Comparison of ENCODE assay signal across 12 cellular contexts in the genomic region with DNA sequence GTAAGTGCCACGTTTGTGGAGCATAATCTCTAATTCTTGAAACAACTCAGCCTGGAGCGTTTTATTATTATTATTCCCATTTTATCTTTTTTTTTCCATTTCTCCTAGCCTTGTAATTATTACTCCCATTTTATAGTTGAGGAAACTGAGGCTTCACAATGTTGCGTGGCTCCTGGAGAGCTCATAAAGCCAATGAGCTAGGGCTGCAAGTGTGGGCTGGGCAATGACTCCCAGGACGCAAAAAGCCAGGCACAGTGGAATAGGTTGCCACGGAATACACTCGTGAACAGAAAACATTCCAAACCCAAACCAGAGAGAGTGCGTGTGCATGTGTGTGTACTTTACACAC. TPM values are rescaled to one million over a fixed set of nuclear protein-coding genes. Genes with fewer than 3 reads are reported as not detected.
DNase-seq lines count a peak whose midpoint lies in the region; FAIRE-seq and TF ChIP-seq lines count a peak whose summit lies in the region.
"Had no signal": no experiment of that assay in that cellular context is flagged by ENCODE, and none has a peak within 500 bp of the region (broad histone marks: within the 10 kb centered on the region; RNA-seq: fewer than 3 reads in every experiment).

No MANE protein-coding gene starts in this region.

- H3K4me3 Mint-ChIP-seq in CD4-positive, alpha-beta memory T cell, result peak overlapping the region; percentile 22 to 80 (median 66)
- H3K4me3 Mint-ChIP-seq in osteocyte (ENCODE audit: unreplicated experiment) (no peak overlapping the region), progenitor cell of endocrine pancreas (ENCODE audit: low read depth) (no peak overlapping the region)

- H3K79me2 ChIP-seq in endothelial cell of umbilical vein (ENCODE audit: control insufficient read depth, insufficient read depth, low read length), result no peaks in the 10 kb centered on the region

- H3K4me3 ChIP-seq in CD4-positive, alpha-beta memory T cell (ENCODE audit: low read length in 2 of 2), result peak overlapping the region in 1 of 2 donors; percentile 51
- H3K4me3 ChIP-seq in NB4 (ENCODE audit: low read depth, low read length) (peak overlapping the region; percentile 64), endothelial cell of umbilical vein (replicated peaks in 1 of 3; ENCODE audit: insufficient read depth in 1 of 3, low read depth in 1 of 3, low read length in 3 of 3) (no peak overlapping the region)

- peak overlapping the region; percentile 88 for H2AFZ ChIP-seq in endothelial cell of umbilical vein (ENCODE audit: low read depth, low read length)

- FAIRE-seq in endothelial cell of umbilical vein (lab: Jason Lieb, UNC), result no peak
- FAIRE-seq: colon, G401.6 had no signal

- H3K36me3 ChIP-seq in CD4-positive, alpha-beta memory T cell (ENCODE audit: insufficient read depth, low read length), result no peaks in the 10 kb centered on the region
- no peaks in the 10 kb centered on the region for H3K36me3 ChIP-seq in endothelial cell of umbilical vein (ENCODE audit: control insufficient read depth in 2 of 2, extremely low read depth in 1 of 2, insufficient read depth in 2 of 2, low read length in 2 of 2)

- H3K9me1 ChIP-seq in endothelial cell of umbilical vein (replicated peaks; ENCODE audit: control insufficient read depth, extremely low read depth, insufficient read depth, low read length), result no peaks in the 10 kb centered on the region

- TF ChIP-seq POLR2A in NB4 (IDR thresholded peaks at IDR 0.05; ENCODE audit: extremely low read depth, insufficient read length), result no peak
- no peak for TF ChIP-seq POLR2A in endothelial cell of umbilical vein (IDR thresholded peaks at IDR 0.05; ENCODE audit: low read depth, low read length)

- dilution Hi-C loops in endothelial cell of umbilical vein (cut with MboI; ENCODE audit: extremely low pct_ligation_motif_present, low sequenced_read_pairs), result no loop called here

- no TSS peak for BruUV-seq in endothelial cell of umbilical vein (replicated peaks; lab: Mats Ljungman, UMichigan)

- TF ChIP-seq CTCF in NB4 (IDR thresholded peaks at IDR 0.05; ENCODE audit: low read depth, low read length) (no peak), endothelial cell of umbilical vein (IDR thresholded peaks at IDR 0.05; ENCODE audit: extremely low read depth in 1 of 2, insufficient read depth in 1 of 2, low read depth in 1 of 2, low read length in 2 of 2) (no peak), osteocyte (IDR thresholded peaks at IDR 0.05) (no peak), progenitor cell of endocrine pancreas (IDR thresholded peaks at IDR 0.05; ENCODE audit: unreplicated experiment) (no peak)

- no peak for DNase-seq in CD4-positive, alpha-beta memory T cell
- DNase-seq in NB4 (ENCODE audit: low read depth), result no peak
- no peak for DNase-seq in endothelial cell of umbilical vein (ENCODE audit: low read depth, low spot score)
- no peak for DNase-seq in osteocyte (ENCODE audit: extremely low spot score, unreplicated experiment)
- DNase-seq in progenitor cell of endocrine pancreas (ENCODE audit: low spot score, unreplicated experiment), result no peak
- no peak for DNase-seq in occipital lobe (lab: John Stamatoyannopoulos, UW)
- DNase-seq in DMS53 (lab: John Stamatoyannopoulos, UW), result no peak
- DNase-seq: activated CD4-positive, alpha-beta T cell treated with anti-CD3 and anti-CD28 coated beads, Interleukin-2, amount 50 U/mL, for 1 hour; midbrain had no signal

- intact Hi-C loops in CD4-positive, alpha-beta memory T cell (cut with micrococcal nuclease), result loop anchor here (1.0 kb wide), 1 partner anchor 14 kb away; no protein-coding TSS in a partner anchor
- intact Hi-C loops in endothelial cell of umbilical vein (cut with micrococcal nuclease), result loop anchor here (5.0 kb wide), 1 partner anchor 218 kb away; no protein-coding TSS in a partner anchor

- no peaks in the 10 kb centered on the region for H3K9me3 ChIP-seq in CD4-positive, alpha-beta memory T cell (ENCODE audit: control insufficient read depth in 1 of 2, low read length in 2 of 2)
- H3K9me3 ChIP-seq in endothelial cell of umbilical vein (replicated peaks; ENCODE audit: control insufficient read depth, insufficient read depth, low read length), result no peaks in the 10 kb centered on the region

- POLR2A ChIA-PET in CD4-positive, alpha-beta memory T cell (lab: Charles Lee; ENCODE audit: partially characterized antibody), result interaction anchor here (1.0 to 3.2 kb wide), 3 partner anchors 13 to 186 kb away, joined by 3 to 30 read pairs (median 4); a partner anchor contains a TSS
- POLR2A ChIA-PET in endothelial cell of umbilical vein (lab: Charles Lee), result no interaction called here

- H3K4me1 ChIP-seq in CD4-positive, alpha-beta memory T cell (ENCODE audit: insufficient read depth, low read length), result peaks cover 37% of the 10 kb centered on the region
- H3K4me1 ChIP-seq in endothelial cell of umbilical vein (ENCODE audit: control insufficient read depth, extremely low read depth, insufficient read depth, low read length), result peaks cover 7% of the 10 kb centered on the region

- no peaks in the 10 kb centered on the region for H3K9me3 Mint-ChIP-seq in CD4-positive, alpha-beta memory T cell
- no peaks in the 10 kb centered on the region for H3K9me3 Mint-ChIP-seq in osteocyte (ENCODE audit: unreplicated experiment)
- no peaks in the 10 kb centered on the region for H3K9me3 Mint-ChIP-seq in progenitor cell of endocrine pancreas (ENCODE audit: low read depth)

- peak overlapping the region; percentile 39 to 90 (median 73) for H3K27ac Mint-ChIP-seq in CD4-positive, alpha-beta memory T cell
- H3K27ac Mint-ChIP-seq in osteocyte (ENCODE audit: unreplicated experiment), result peak overlapping the region; percentile 54
- no peak overlapping the region for H3K27ac Mint-ChIP-seq in progenitor cell of endocrine pancreas

- no peaks in the 10 kb centered on the region for H4K20me1 ChIP-seq in endothelial cell of umbilical vein (replicated peaks; ENCODE audit: control insufficient read depth, extremely low read depth, insufficient read depth, low read length)

- no peaks in the 10 kb centered on the region for H3K27me3 ChIP-seq in CD4-positive, alpha-beta memory T cell (ENCODE audit: insufficient read depth, low read length)
- H3K27me3 ChIP-seq in endothelial cell of umbilical vein (ENCODE audit: control insufficient read depth in 2 of 2, insufficient read depth in 2 of 2, low read length in 2 of 2), result no peaks in the 10 kb centered on the region

- no peak overlapping the region for H3K27ac ChIP-seq in CD4-positive, alpha-beta memory T cell (ENCODE audit: low read depth, low read length)
- no peak overlapping the region for H3K27ac ChIP-seq in endothelial cell of umbilical vein (ENCODE audit: insufficient read depth, low read depth, low read length)

- no peaks in the 10 kb centered on the region for H3K36me3 Mint-ChIP-seq in CD4-positive, alpha-beta memory T cell
- H3K36me3 Mint-ChIP-seq in osteocyte (ENCODE audit: unreplicated experiment), result no peaks in the 10 kb centered on the region
- no peaks in the 10 kb centered on the region for H3K36me3 Mint-ChIP-seq in progenitor cell of endocrine pancreas (ENCODE audit: insufficient read depth)

- no peak overlapping the region for H3K4me2 ChIP-seq in endothelial cell of umbilical vein (ENCODE audit: insufficient read depth, low read length)

- no peaks in the 10 kb centered on the region for H3K27me3 Mint-ChIP-seq in CD4-positive, alpha-beta memory T cell
- H3K27me3 Mint-ChIP-seq in osteocyte (ENCODE audit: unreplicated experiment), result no peaks in the 10 kb centered on the region
- H3K27me3 Mint-ChIP-seq in progenitor cell of endocrine pancreas, result peaks cover 8% of the 10 kb centered on the region

- H3K9ac ChIP-seq in endothelial cell of umbilical vein (replicated peaks; ENCODE audit: extremely low read depth, insufficient read depth, low read length), result no peak overlapping the region

- CTCF ChIA-PET in CD4-positive, alpha-beta memory T cell (lab: Charles Lee; ENCODE audit: partially characterized antibody), result interaction anchor here (1.0 to 5.1 kb wide), 3 partner anchors 15 to 45 kb away, joined by 3 to 35 read pairs (median 15); no protein-coding TSS in a partner anchor
- CTCF ChIA-PET in endothelial cell of umbilical vein (lab: Charles Lee), result interaction anchor here (1.1 to 16.1 kb wide), 5 partner anchors 12 to 259 kb away, joined by 3 to 151 read pairs (median 5); no protein-coding TSS in a partner anchor

- H3K4me1 Mint-ChIP-seq in CD4-positive, alpha-beta memory T cell, result peaks cover 7 to 40% (median 26%) of the 10 kb centered on the region in 4 donors
- H3K4me1 Mint-ChIP-seq in osteocyte (ENCODE audit: unreplicated experiment) (peaks cover 20% of the 10 kb centered on the region), progenitor cell of endocrine pancreas (ENCODE audit: low read depth) (peaks cover 8% of the 10 kb centered on the region)

TF ChIP-seq in endothelial cell of umbilical vein, 7 proteins besides CTCF, POLR2A, EP300 and RAD21 (continues in another document):
- TF ChIP-seq JUN (IDR thresholded peaks at IDR 0.05; ENCODE audit: borderline replicate concordance, insufficient read depth, insufficient read length, low read depth), result no peak

RNA-seq across cellular contexts. Expression of a gene that starts 13.5 kb away (rescaled TPM):
- 1 to 10 TPM; 7.0 TPM for total RNA-seq in CD4-positive, alpha-beta memory T cell
- polyA plus RNA-seq in CD4-positive, alpha-beta memory T cell, result 1 to 10 TPM; 8.8 to 9.8 TPM
- total RNA-seq in endothelial cell of umbilical vein (11.0 and 11.3 TPM in 2 replicates), osteocyte (15.9 and 17.4 TPM in 2 replicates), progenitor cell of endocrine pancreas (3.5 and 4.6 TPM in 2 replicates), occipital lobe (14.0 TPM)
- polyA plus RNA-seq in endothelial cell of umbilical vein, result 10.2 and 10.5 TPM in 2 replicates
- 8.7 and 9.3 TPM in 2 replicates for polyA plus RNA-seq in endothelial cell of umbilical vein (2011; cell fraction: cytosol; rRNA removed)
- 11.0 and 12.5 TPM in 2 replicates for polyA plus RNA-seq in endothelial cell of umbilical vein (2011; cell fraction: nucleus; rRNA removed)
- polyA plus RNA-seq in endothelial cell of umbilical vein (2012), result 4.2 and 5.3 TPM in 2 replicates
- 22.9 and 28.0 TPM in 2 replicates for polyA minus RNA-seq in endothelial cell of umbilical vein
- 23.4 TPM for polyA minus RNA-seq in endothelial cell of umbilical vein (2011; cell fraction: cytosol; rRNA and poly(A)+ RNA removed)
- 8.2 and 10.0 TPM in 2 replicates for polyA minus RNA-seq in endothelial cell of umbilical vein (2011; cell fraction: nucleus; rRNA and poly(A)+ RNA removed)

RNA-seq across cellular contexts. Expression of a gene that starts 50.4 kb away (rescaled TPM):
- not detected for total RNA-seq in CD4-positive, alpha-beta memory T cell
- not detected for polyA plus RNA-seq in CD4-positive, alpha-beta memory T cell
- total RNA-seq in endothelial cell of umbilical vein (0.25 TPM in 1 of 2 replicates, not detected in the other), osteocyte (5.1 and 5.5 TPM in 2 replicates), progenitor cell of endocrine pancreas (2.3 and 2.5 TPM in 2 replicates), occipital lobe (2.0 TPM)
- polyA plus RNA-seq in endothelial cell of umbilical vein, result 0.03 TPM in 1 of 2 replicates, not detected in the other
- polyA plus RNA-seq in endothelial cell of umbilical vein (2011; cell fraction: cytosol; rRNA removed), result 0.01 and 0.03 TPM in 2 replicates
- polyA plus RNA-seq in endothelial cell of umbilical vein (2011; cell fraction: nucleus; rRNA removed), result 0.04 TPM in 1 of 2 replicates, not detected in the other
- 0.08 TPM in 1 of 2 replicates, not detected in the other for polyA plus RNA-seq in endothelial cell of umbilical vein (2012)
- not detected in 2 replicates for polyA minus RNA-seq in endothelial cell of umbilical vein
- not detected for polyA minus RNA-seq in endothelial cell of umbilical vein (2011; cell fraction: cytosol; rRNA and poly(A)+ RNA removed)
- polyA minus RNA-seq in endothelial cell of umbilical vein (2011; cell fraction: nucleus; rRNA and poly(A)+ RNA removed), result not detected in 2 replicates
- total RNA-seq: HT-29 had no signal

Comparison
In these comparisons a context has a peak if more than half of its experiments do, and no peak if none do; other contexts are left out.
1. H3K4me3 Mint-ChIP-seq: peak in CD4-positive, alpha-beta memory T cell (8 of 8); none in osteocyte (single experiment) and progenitor cell of endocrine pancreas (single experiment).